ENCODE assay signal across 1 cellular context in the genomic region with DNA sequence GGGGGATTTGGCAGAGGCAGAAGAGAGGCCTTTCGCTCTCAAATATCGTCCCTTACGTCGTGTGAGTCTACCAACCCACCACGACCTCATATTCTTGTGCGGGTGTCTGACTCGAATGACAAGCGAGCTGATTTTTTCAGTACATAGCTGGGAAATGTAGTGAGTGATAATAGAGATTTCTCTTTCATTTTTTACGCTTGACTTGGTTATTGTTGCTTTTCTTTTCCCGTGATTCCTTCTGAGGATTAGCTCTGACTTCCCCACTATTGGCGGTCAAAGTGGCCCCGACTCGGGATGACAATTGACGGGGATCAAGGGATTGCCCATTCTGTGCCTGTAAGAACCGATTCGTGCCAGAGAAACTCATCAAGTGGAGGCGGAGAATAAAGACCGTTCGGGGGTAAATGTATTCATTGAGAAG.
TF ChIP-seq lines count a peak whose summit lies in the region.

No MANE protein-coding gene starts in this region.

TF ChIP-seq in GM12878, 131 proteins besides CTCF, POLR2A, EP300 and RAD21 (continued from another document):
- TF ChIP-seq, protein P1, sequence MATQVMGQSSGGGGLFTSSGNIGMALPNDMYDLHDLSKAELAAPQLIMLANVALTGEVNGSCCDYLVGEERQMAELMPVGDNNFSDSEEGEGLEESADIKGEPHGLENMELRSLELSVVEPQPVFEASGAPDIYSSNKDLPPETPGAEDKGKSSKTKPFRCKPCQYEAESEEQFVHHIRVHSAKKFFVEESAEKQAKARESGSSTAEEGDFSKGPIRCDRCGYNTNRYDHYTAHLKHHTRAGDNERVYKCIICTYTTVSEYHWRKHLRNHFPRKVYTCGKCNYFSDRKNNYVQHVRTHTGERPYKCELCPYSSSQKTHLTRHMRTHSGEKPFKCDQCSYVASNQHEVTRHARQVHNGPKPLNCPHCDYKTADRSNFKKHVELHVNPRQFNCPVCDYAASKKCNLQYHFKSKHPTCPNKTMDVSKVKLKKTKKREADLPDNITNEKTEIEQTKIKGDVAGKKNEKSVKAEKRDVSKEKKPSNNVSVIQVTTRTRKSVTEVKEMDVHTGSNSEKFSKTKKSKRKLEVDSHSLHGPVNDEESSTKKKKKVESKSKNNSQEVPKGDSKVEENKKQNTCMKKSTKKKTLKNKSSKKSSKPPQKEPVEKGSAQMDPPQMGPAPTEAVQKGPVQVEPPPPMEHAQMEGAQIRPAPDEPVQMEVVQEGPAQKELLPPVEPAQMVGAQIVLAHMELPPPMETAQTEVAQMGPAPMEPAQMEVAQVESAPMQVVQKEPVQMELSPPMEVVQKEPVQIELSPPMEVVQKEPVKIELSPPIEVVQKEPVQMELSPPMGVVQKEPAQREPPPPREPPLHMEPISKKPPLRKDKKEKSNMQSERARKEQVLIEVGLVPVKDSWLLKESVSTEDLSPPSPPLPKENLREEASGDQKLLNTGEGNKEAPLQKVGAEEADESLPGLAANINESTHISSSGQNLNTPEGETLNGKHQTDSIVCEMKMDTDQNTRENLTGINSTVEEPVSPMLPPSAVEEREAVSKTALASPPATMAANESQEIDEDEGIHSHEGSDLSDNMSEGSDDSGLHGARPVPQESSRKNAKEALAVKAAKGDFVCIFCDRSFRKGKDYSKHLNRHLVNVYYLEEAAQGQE (IDR thresholded peaks at IDR 0.05; ENCODE audit: low read depth, low read length) = no peak
- TF ChIP-seq CHD4 (IDR thresholded peaks at IDR 0.05) = no peak
- TF ChIP-seq HDGF (IDR thresholded peaks at IDR 0.05) = no peak
- TF ChIP-seq ZNF274 (IDR thresholded peaks at IDR 0.05; ENCODE audit: insufficient read depth, insufficient read length) = no peak
- TF ChIP-seq, protein P2, sequence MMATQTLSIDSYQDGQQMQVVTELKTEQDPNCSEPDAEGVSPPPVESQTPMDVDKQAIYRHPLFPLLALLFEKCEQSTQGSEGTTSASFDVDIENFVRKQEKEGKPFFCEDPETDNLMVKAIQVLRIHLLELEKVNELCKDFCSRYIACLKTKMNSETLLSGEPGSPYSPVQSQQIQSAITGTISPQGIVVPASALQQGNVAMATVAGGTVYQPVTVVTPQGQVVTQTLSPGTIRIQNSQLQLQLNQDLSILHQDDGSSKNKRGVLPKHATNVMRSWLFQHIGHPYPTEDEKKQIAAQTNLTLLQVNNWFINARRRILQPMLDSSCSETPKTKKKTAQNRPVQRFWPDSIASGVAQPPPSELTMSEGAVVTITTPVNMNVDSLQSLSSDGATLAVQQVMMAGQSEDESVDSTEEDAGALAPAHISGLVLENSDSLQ (IDR thresholded peaks at IDR 0.05) = no peak
- no peak for TF ChIP-seq NBN (IDR thresholded peaks at IDR 0.05)
- no peak for TF ChIP-seq ZNF622 (IDR thresholded peaks at IDR 0.05)
- TF ChIP-seq SUZ12 (IDR thresholded peaks at IDR 0.05; ENCODE audit: unreplicated experiment) = no peak
- no peak for TF ChIP-seq NFYA (IDR thresholded peaks at IDR 0.05; ENCODE audit: borderline replicate concordance, low read depth, low read length)
- TF ChIP-seq, protein P3, sequence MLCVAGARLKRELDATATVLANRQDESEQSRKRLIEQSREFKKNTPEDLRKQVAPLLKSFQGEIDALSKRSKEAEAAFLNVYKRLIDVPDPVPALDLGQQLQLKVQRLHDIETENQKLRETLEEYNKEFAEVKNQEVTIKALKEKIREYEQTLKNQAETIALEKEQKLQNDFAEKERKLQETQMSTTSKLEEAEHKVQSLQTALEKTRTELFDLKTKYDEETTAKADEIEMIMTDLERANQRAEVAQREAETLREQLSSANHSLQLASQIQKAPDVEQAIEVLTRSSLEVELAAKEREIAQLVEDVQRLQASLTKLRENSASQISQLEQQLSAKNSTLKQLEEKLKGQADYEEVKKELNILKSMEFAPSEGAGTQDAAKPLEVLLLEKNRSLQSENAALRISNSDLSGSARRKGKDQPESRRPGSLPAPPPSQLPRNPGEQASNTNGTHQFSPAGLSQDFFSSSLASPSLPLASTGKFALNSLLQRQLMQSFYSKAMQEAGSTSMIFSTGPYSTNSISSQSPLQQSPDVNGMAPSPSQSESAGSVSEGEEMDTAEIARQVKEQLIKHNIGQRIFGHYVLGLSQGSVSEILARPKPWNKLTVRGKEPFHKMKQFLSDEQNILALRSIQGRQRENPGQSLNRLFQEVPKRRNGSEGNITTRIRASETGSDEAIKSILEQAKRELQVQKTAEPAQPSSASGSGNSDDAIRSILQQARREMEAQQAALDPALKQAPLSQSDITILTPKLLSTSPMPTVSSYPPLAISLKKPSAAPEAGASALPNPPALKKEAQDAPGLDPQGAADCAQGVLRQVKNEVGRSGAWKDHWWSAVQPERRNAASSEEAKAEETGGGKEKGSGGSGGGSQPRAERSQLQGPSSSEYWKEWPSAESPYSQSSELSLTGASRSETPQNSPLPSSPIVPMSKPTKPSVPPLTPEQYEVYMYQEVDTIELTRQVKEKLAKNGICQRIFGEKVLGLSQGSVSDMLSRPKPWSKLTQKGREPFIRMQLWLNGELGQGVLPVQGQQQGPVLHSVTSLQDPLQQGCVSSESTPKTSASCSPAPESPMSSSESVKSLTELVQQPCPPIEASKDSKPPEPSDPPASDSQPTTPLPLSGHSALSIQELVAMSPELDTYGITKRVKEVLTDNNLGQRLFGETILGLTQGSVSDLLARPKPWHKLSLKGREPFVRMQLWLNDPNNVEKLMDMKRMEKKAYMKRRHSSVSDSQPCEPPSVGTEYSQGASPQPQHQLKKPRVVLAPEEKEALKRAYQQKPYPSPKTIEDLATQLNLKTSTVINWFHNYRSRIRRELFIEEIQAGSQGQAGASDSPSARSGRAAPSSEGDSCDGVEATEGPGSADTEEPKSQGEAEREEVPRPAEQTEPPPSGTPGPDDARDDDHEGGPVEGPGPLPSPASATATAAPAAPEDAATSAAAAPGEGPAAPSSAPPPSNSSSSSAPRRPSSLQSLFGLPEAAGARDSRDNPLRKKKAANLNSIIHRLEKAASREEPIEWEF (IDR thresholded peaks at IDR 0.05; ENCODE audit: insufficient replicate concordance, low read depth, low read length) = no peak
- TF ChIP-seq, protein P4, sequence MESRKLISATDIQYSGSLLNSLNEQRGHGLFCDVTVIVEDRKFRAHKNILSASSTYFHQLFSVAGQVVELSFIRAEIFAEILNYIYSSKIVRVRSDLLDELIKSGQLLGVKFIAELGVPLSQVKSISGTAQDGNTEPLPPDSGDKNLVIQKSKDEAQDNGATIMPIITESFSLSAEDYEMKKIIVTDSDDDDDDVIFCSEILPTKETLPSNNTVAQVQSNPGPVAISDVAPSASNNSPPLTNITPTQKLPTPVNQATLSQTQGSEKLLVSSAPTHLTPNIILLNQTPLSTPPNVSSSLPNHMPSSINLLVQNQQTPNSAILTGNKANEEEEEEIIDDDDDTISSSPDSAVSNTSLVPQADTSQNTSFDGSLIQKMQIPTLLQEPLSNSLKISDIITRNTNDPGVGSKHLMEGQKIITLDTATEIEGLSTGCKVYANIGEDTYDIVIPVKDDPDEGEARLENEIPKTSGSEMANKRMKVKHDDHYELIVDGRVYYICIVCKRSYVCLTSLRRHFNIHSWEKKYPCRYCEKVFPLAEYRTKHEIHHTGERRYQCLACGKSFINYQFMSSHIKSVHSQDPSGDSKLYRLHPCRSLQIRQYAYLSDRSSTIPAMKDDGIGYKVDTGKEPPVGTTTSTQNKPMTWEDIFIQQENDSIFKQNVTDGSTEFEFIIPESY (IDR thresholded peaks at IDR 0.05) = no peak
- no peak for TF ChIP-seq ESRRA (IDR thresholded peaks at IDR 0.05; ENCODE audit: low read length)
- TF ChIP-seq ZNF207 (IDR thresholded peaks at IDR 0.05; ENCODE audit: borderline replicate concordance) = no peak
- TF ChIP-seq ETV6 (conservative IDR thresholded peaks at IDR 0.05 in 1 of 2, IDR thresholded peaks at IDR 0.05 in 1 of 2; ENCODE audit: borderline replicate concordance in 1 of 2, low read depth in 1 of 2) = no peak
